Comparison of ENCODE assay signal across 9 cellular contexts in the genomic region with DNA sequence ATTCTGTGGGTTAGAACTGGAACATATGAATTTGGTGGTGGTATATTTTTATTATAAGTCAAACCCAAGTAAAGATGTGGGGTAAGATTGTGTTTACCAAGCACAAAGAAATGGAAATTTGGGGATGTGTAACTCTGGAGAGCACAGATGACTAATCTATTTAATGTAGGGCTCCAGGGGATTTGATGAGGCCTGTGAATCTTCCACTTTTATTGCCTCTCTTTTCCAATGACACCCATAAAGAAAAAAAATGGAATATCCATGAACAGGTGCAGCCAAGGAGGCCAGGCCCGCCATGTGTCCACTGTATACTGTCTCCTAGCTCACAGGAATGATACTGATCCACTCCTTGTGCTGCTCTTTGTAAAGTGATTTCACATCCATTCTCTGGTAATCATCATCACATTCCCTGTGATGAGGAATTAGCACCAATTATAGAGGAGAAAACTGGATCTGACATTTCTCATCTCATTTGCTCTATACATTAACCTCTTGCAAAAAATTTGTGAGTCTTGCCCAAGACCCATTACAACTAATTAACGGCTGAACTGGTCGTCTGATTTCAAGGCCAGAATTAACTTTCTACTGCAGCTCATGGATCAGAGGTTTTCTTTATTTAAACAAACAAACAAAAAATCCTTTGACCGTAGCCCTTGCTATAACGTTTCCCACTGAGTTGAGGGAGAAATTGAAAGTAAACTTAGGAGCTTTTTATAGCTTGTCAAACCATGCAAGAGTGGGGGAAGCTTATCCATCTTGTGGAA. TPM values are rescaled to one million over a fixed set of nuclear protein-coding genes. Genes with fewer than 3 reads are reported as not detected.
A peak's percentile ranks its signal among the peaks of the same experiment; 100 is the strongest.
DNase-seq lines count a peak whose midpoint lies in the region; ATAC-seq, FAIRE-seq and TF ChIP-seq lines count a peak whose summit lies in the region.
"Had no signal": no experiment of that assay in that cellular context is flagged by ENCODE, and none has a peak within 500 bp of the region (broad histone marks: within the 10 kb centered on the region; RNA-seq: fewer than 3 reads in every experiment).

No MANE protein-coding gene starts in this region.

- CTCF ChIA-PET in HEK293T (lab: Yijun Ruan, JAX), result interaction anchor here (0.6 kb wide), 1 partner anchor 26 kb away, joined by 3 read pairs; no protein-coding TSS in a partner anchor

- WGBS in aorta, 2 donors, result 55 to 56% methylated on average over 5 of the region's 5 CpGs

- H3K9ac ChIP-seq in kidney (ENCODE audit: low read length in 2 of 2), result no peak overlapping the region
- H3K9ac ChIP-seq: SK-N-SH had no signal

- H3K27me3 ChIP-seq in thoracic aorta (replicated peaks; ENCODE audit: insufficient read depth) (no peaks in the 10 kb centered on the region), aorta (ENCODE audit: control insufficient read depth in 1 of 2, insufficient read depth in 2 of 2, low read length in 1 of 2) (no peaks in the 10 kb centered on the region)

- H3K9me3 ChIP-seq in kidney (ENCODE audit: control insufficient read depth in 1 of 2, low read length in 2 of 2) (no peaks in the 10 kb centered on the region), thoracic aorta (no peaks in the 10 kb centered on the region), aorta (ENCODE audit: control insufficient read depth, low read length) (no peaks in the 10 kb centered on the region)
- H3K9me3 ChIP-seq: SK-N-SH had no signal

- no peak for TF ChIP-seq CTCF in kidney (IDR thresholded peaks at IDR 0.05; ENCODE audit: borderline replicate concordance, extremely low read depth, insufficient read depth)
- TF ChIP-seq CTCF in thoracic aorta (IDR thresholded peaks at IDR 0.05), result no peak
- TF ChIP-seq CTCF in D721Med (IDR thresholded peaks at IDR 0.05; ENCODE audit: insufficient read depth, missing control alignments), result no peak

- FAIRE-seq in kidney (lab: Jason Lieb, UNC) (no peak), D721Med (lab: Jason Lieb, UNC) (no peak)

- intact Hi-C loops in activated T-helper 1 cell treated with anti-CD3 and anti-CD28 coated beads, Interleukin-12 subunit alpha, Interleukin-12 subunit beta, Interleukin-2, Interleukin-4 antibody, amounts not matched to agents 30 ng/mL and 10 ng/mL and 1 ng/mL, durations not matched to agents 14 hours and 24 hours and 36 hours (cut with micrococcal nuclease), result loop anchor here (1.0 to 5.0 kb wide), 4 partner anchors 88 to 301 kb away; a partner anchor contains a TSS
- intact Hi-C loops in kidney (cut with DNase I) (loop anchor here (10.0 kb wide), 1 partner anchor 86 kb away; no protein-coding TSS in a partner anchor), aorta (cut with DNase I) (loop anchor here in 1 of 2 donors (5.0 kb wide), 1 partner anchor 89 kb away; no protein-coding TSS in a partner anchor)

- H3K4me1 Mint-ChIP-seq in activated T-cell treated with anti-CD3 and anti-CD28 coated beads, Interleukin-2, amount 50 U/mL, for 4 hours (ENCODE audit: low read depth), result peaks cover 67% of the 10 kb centered on the region
- H3K4me1 Mint-ChIP-seq in activated T-helper 1 cell treated with anti-CD3 and anti-CD28 coated beads, Interleukin-12 subunit alpha, Interleukin-12 subunit beta, Interleukin-2, Interleukin-4 antibody, amounts not matched to agents 30 ng/mL and 10 ng/mL and 1 ng/mL, durations not matched to agents 14 hours and 24 hours and 36 hours (ENCODE audit: low read depth), result peaks cover 58% of the 10 kb centered on the region

- POLR2A ChIA-PET in HEK293T (lab: Yijun Ruan, JAX), result no interaction called here

- H3K9me3 Mint-ChIP-seq in activated T-cell treated with anti-CD3 and anti-CD28 coated beads, Interleukin-2, amount 50 U/mL, for 4 hours, result no peaks in the 10 kb centered on the region
- H3K9me3 Mint-ChIP-seq in activated T-helper 1 cell treated with anti-CD3 and anti-CD28 coated beads, Interleukin-12 subunit alpha, Interleukin-12 subunit beta, Interleukin-2, Interleukin-4 antibody, amounts not matched to agents 30 ng/mL and 10 ng/mL and 1 ng/mL, durations not matched to agents 14 hours and 24 hours and 36 hours, result no peaks in the 10 kb centered on the region

- no peak for DNase-seq in activated T-cell treated with anti-CD3 and anti-CD28 coated beads, Interleukin-2, amount 50 U/mL, for 4 hours
- no peak for DNase-seq in activated T-cell treated with anti-CD3 and anti-CD28 coated beads, Interleukin-2, amount 50 U/mL, for 1 hour
- no peak for DNase-seq in activated T-helper 1 cell treated with anti-CD3 and anti-CD28 coated beads, Interleukin-12 subunit alpha, Interleukin-12 subunit beta, Interleukin-2, Interleukin-4 antibody, amounts not matched to agents 30 ng/mL and 10 ng/mL and 1 ng/mL, durations not matched to agents 14 hours and 24 hours and 36 hours (ENCODE audit: low spot score)
- no peak for DNase-seq in kidney
- no peak for DNase-seq in thoracic aorta (ENCODE audit: low spot score)
- DNase-seq in HEK293T (ENCODE audit: extremely low spot score), result no peak
- DNase-seq in aorta, result no peak
- DNase-seq in D721Med (ENCODE audit: insufficient read length, low spot score), result no peak
- DNase-seq: SK-N-SH had no signal

- no peaks in the 10 kb centered on the region for H3K36me3 ChIP-seq in kidney (ENCODE audit: control insufficient read depth in 1 of 2, insufficient read depth in 2 of 2, low read length in 2 of 2)
- no peaks in the 10 kb centered on the region for H3K36me3 ChIP-seq in thoracic aorta
- no peaks in the 10 kb centered on the region for H3K36me3 ChIP-seq in aorta (ENCODE audit: control insufficient read depth in 1 of 2, insufficient read depth in 2 of 2, low read length in 1 of 2)

- H3K4me3 Mint-ChIP-seq in activated T-cell treated with anti-CD3 and anti-CD28 coated beads, Interleukin-2, amount 50 U/mL, for 4 hours, result peak overlapping the region; percentile 98
- H3K4me3 Mint-ChIP-seq in activated T-helper 1 cell treated with anti-CD3 and anti-CD28 coated beads, Interleukin-12 subunit alpha, Interleukin-12 subunit beta, Interleukin-2, Interleukin-4 antibody, amounts not matched to agents 30 ng/mL and 10 ng/mL and 1 ng/mL, durations not matched to agents 14 hours and 24 hours and 36 hours, result peak overlapping the region; percentile 92

- H3K36me3 Mint-ChIP-seq in activated T-cell treated with anti-CD3 and anti-CD28 coated beads, Interleukin-2, amount 50 U/mL, for 4 hours (ENCODE audit: insufficient read depth), result peaks cover 38% of the 10 kb centered on the region
- peaks cover 45% of the 10 kb centered on the region for H3K36me3 Mint-ChIP-seq in activated T-helper 1 cell treated with anti-CD3 and anti-CD28 coated beads, Interleukin-12 subunit alpha, Interleukin-12 subunit beta, Interleukin-2, Interleukin-4 antibody, amounts not matched to agents 30 ng/mL and 10 ng/mL and 1 ng/mL, durations not matched to agents 14 hours and 24 hours and 36 hours (ENCODE audit: low read depth)

- H3K27ac ChIP-seq in kidney (ENCODE audit: low read depth in 2 of 2, low read length in 2 of 2) (peak overlapping the region; percentile 8 to 71), thoracic aorta (peak overlapping the region; percentile 52 to 92), aorta (ENCODE audit: low read depth in 1 of 2, low read length in 2 of 2) (no peak overlapping the region)

- H3K4me3 ChIP-seq in kidney (ENCODE audit: low read length in 2 of 2) (peak overlapping the region; percentile 30 to 47), thoracic aorta (peak overlapping the region; percentile 79), aorta (ENCODE audit: low read length in 2 of 2) (no peak overlapping the region)

- peak overlapping the region; percentile 93 for H3K27ac Mint-ChIP-seq in activated T-helper 1 cell treated with anti-CD3 and anti-CD28 coated beads, Interleukin-12 subunit alpha, Interleukin-12 subunit beta, Interleukin-2, Interleukin-4 antibody, amounts not matched to agents 30 ng/mL and 10 ng/mL and 1 ng/mL, durations not matched to agents 14 hours and 24 hours and 36 hours

- no peak for ATAC-seq in activated T-cell treated with anti-CD3 and anti-CD28 coated beads, Interleukin-2, amount 50 U/mL, for 4 hours
- ATAC-seq in thoracic aorta (ENCODE audit: insufficient number of reproducible peaks, low FRiP score, low read depth) (no peak), aorta (ENCODE audit: low FRiP score) (no peak)

- H3K4me1 ChIP-seq in kidney (ENCODE audit: control insufficient read depth in 1 of 2, insufficient read depth in 1 of 2, low read depth in 1 of 2, low read length in 2 of 2), result peaks cover 0 to 5% of the 10 kb centered on the region in 2 donors
- H3K4me1 ChIP-seq in thoracic aorta (ENCODE audit: control insufficient read depth in 1 of 2, low read depth in 2 of 2), result peaks cover 4 to 41% of the 10 kb centered on the region in 2 donors
- peaks cover 0 to 6% of the 10 kb centered on the region in 2 donors for H3K4me1 ChIP-seq in aorta (ENCODE audit: control insufficient read depth in 1 of 2, insufficient read depth in 2 of 2, low read length in 2 of 2)

- H3K27me3 Mint-ChIP-seq in activated T-cell treated with anti-CD3 and anti-CD28 coated beads, Interleukin-2, amount 50 U/mL, for 4 hours (ENCODE audit: low read depth), result no peaks in the 10 kb centered on the region
- no peaks in the 10 kb centered on the region for H3K27me3 Mint-ChIP-seq in activated T-helper 1 cell treated with anti-CD3 and anti-CD28 coated beads, Interleukin-12 subunit alpha, Interleukin-12 subunit beta, Interleukin-2, Interleukin-4 antibody, amounts not matched to agents 30 ng/mL and 10 ng/mL and 1 ng/mL, durations not matched to agents 14 hours and 24 hours and 36 hours (ENCODE audit: insufficient read depth)

TF ChIP-seq in HEK293T, 16 proteins besides CTCF, POLR2A, EP300 and RAD21 (continues in another document):
- TF ChIP-seq LEF1 (IDR thresholded peaks at IDR 0.05; ENCODE audit: borderline replicate concordance), result no peak
- TF ChIP-seq CTBP1 (IDR thresholded peaks at IDR 0.05; ENCODE audit: borderline replicate concordance), result no peak
- no peak for TF ChIP-seq ELF4 (IDR thresholded peaks at IDR 0.05)
- TF ChIP-seq SP1 (IDR thresholded peaks at IDR 0.05), result no peak

RNA-seq across cellular contexts. Expression of a gene that starts 3.0 kb away (rescaled TPM):
- total RNA-seq in activated T-cell treated with anti-CD3 and anti-CD28 coated beads, Interleukin-2, amount 50 U/mL, for 4 hours, result 100 to 1,000 TPM; 455 to 725 (median 567) TPM
- total RNA-seq in activated T-helper 1 cell treated with anti-CD3 and anti-CD28 coated beads, Interleukin-12 subunit alpha, Interleukin-12 subunit beta, Interleukin-2, Interleukin-4 antibody, amounts not matched to agents 30 ng/mL and 10 ng/mL and 1 ng/mL, durations not matched to agents 14 hours and 24 hours and 36 hours, result 1,217 and 1,242 TPM in 2 replicates
- total RNA-seq in kidney (130 TPM), thoracic aorta (100 to 1,000 TPM; 200 to 227 TPM), aorta (100 to 1,000 TPM; 168 to 230 TPM)
- polyA plus RNA-seq in kidney (ENCODE audit: insufficient read depth, low read depth, low replicate concordance) (65.7 TPM), aorta (100 to 1,000 TPM; 121 to 176 TPM)

RNA-seq across cellular contexts. Expression of a gene that starts 33.1 kb away (rescaled TPM):
- 10 to 100 TPM; 25.9 to 30.5 (median 29.9) TPM for total RNA-seq in activated T-cell treated with anti-CD3 and anti-CD28 coated beads, Interleukin-2, amount 50 U/mL, for 4 hours
- 24.7 and 24.8 TPM in 2 replicates for total RNA-seq in activated T-helper 1 cell treated with anti-CD3 and anti-CD28 coated beads, Interleukin-12 subunit alpha, Interleukin-12 subunit beta, Interleukin-2, Interleukin-4 antibody, amounts not matched to agents 30 ng/mL and 10 ng/mL and 1 ng/mL, durations not matched to agents 14 hours and 24 hours and 36 hours
- total RNA-seq in kidney (52.5 TPM), thoracic aorta (10 to 100 TPM; 29.5 to 46.3 TPM), aorta (10 to 100 TPM; 47.4 to 49.2 TPM)
- polyA plus RNA-seq in kidney (ENCODE audit: insufficient read depth, low read depth, low replicate concordance) (38.9 TPM), aorta (10 to 100 TPM; 31.9 to 42.4 TPM)

Comparison
In these comparisons a context has a peak if more than half of its experiments do, and no peak if none do; other contexts are left out.
1. H3K27ac ChIP-seq: peak in kidney (2 of 2) and thoracic aorta (2 of 2); none in aorta (0 of 2).
2. H3K4me3 ChIP-seq: peak in kidney (2 of 2) and thoracic aorta (single experiment); none in aorta (0 of 2).